ENCODE assay signal across 8 cellular contexts in the genomic region with DNA sequence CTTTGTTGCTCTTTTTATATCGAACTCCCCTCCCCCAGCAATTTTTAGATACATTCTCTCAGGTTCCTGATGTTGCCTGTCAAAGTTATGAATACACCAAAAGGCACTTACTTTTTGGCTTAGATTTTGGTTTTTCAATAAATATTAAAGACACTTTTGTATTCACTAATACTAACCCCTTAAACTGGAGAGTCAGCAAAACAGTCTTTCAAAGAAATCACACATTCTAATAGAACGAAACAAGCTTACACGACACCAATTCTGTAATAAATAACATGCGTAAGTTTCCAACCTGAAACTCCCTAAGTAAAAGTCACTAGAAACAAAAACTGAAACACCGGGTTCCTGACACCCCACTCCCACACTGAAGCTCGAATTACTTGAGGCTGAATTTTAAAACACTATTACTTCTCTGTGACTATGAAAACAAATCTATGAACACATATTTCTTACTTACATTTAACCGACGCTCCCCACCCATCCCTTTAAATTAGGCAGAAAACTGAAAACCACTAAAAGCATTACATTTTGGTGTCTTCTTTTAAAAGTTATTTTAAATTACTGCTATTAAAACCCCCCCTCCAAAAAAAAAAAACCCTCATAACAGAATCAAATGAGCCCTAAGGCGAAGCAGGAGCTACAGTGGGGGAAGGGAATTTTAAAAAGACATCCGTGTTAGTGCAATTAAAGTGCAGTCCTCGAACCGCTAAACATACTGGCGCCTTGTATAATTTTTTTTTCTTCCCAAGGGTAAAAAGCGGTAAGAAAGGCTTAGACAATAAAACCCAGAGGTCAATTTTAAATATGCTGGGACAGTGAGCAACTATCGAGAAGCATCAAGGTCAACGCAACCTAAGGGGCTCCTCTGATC. TPM values are rescaled to one million over a fixed set of nuclear protein-coding genes. Genes with fewer than 3 reads are reported as not detected.
DNase-seq lines count a peak whose midpoint lies in the region; FAIRE-seq and TF ChIP-seq lines count a peak whose summit lies in the region.

No MANE protein-coding gene starts in this region.

- H3K4me3 Mint-ChIP-seq in CD4-positive, alpha-beta memory T cell = peak overlapping the region; percentile 87 to 96 (median 92)
- peak overlapping the region; percentile 87 to 97 (median 93) for H3K4me3 Mint-ChIP-seq in brain

- FAIRE-seq in GM19239 (lab: Jason Lieb, UNC) = peak; percentile 39

- peak overlapping the region; percentile 93 for H3K27ac ChIP-seq in CD4-positive, alpha-beta memory T cell (ENCODE audit: low read depth, low read length)
- peak overlapping the region; percentile 88 for H3K27ac ChIP-seq in layer of hippocampus (ENCODE audit: low read depth, low read length)

- peak overlapping the region; percentile 85 to 91 for H3K4me3 ChIP-seq in CD4-positive, alpha-beta memory T cell (ENCODE audit: low read length in 2 of 2)

- no peaks in the 10 kb centered on the region for H3K27me3 Mint-ChIP-seq in CD4-positive, alpha-beta memory T cell
- H3K27me3 Mint-ChIP-seq in brain = peaks cover 15% of the 10 kb centered on the region

- H3K9me3 Mint-ChIP-seq in CD4-positive, alpha-beta memory T cell = no peaks in the 10 kb centered on the region
- H3K9me3 Mint-ChIP-seq in brain = peaks cover 0 to 5% (median 0%) of the 10 kb centered on the region in 5 experiments

- DNase-seq in CD4-positive, alpha-beta memory T cell = peak in 2 of 5 donors; percentile 29 to 32
- peak; percentile 35 for DNase-seq in GM19239 (ENCODE audit: insufficient read length, low spot score)
- DNase-seq in NOMO-1 (lab: John Stamatoyannopoulos, UW; ENCODE audit: unreplicated experiment in 2 of 2) = peak; percentile 12 to 13
- peak; percentile 38 for DNase-seq in stimulated activated CD8-positive, alpha-beta memory T cell treated with anti-CD3 and anti-CD28 coated beads, Interleukin-4, amount 100 ng/mL, for 48 hours
- DNase-seq in kidney tubule cell (ENCODE audit: low spot score) = no peak
- DNase-seq in AG20443 (ENCODE audit: low spot score) = no peak

- no peak for TF ChIP-seq CTCF in brain (conservative IDR thresholded peaks at IDR 0.05)

- H3K4me1 Mint-ChIP-seq in CD4-positive, alpha-beta memory T cell = peaks cover 34 to 62% (median 45%) of the 10 kb centered on the region in 4 donors
- H3K4me1 Mint-ChIP-seq in brain = peaks cover 36% of the 10 kb centered on the region

- POLR2A ChIA-PET in CD4-positive, alpha-beta memory T cell (lab: Charles Lee; ENCODE audit: partially characterized antibody) = interaction anchor here (0.5 to 3.3 kb wide), 10 partner anchors 11 to 1953 kb away, joined by 3 to 15 read pairs (median 4); partner anchors contain the start of genes CEP152, GABPB1 and TRPM7

- H3K4me1 ChIP-seq in CD4-positive, alpha-beta memory T cell (ENCODE audit: insufficient read depth, low read length) = peaks cover 32% of the 10 kb centered on the region

- no peaks in the 10 kb centered on the region for H3K36me3 ChIP-seq in CD4-positive, alpha-beta memory T cell (ENCODE audit: insufficient read depth, low read length)

- peak overlapping the region; percentile 90 to 97 (median 94) for H3K27ac Mint-ChIP-seq in CD4-positive, alpha-beta memory T cell
- peak overlapping the region; percentile 80 to 99 (median 97) for H3K27ac Mint-ChIP-seq in brain

- peaks cover 3 to 18% of the 10 kb centered on the region in 2 donors for H3K36me3 Mint-ChIP-seq in CD4-positive, alpha-beta memory T cell
- peaks cover 25% of the 10 kb centered on the region for H3K36me3 Mint-ChIP-seq in brain

- H3K9me3 ChIP-seq in CD4-positive, alpha-beta memory T cell (ENCODE audit: control insufficient read depth in 1 of 2, low read length in 2 of 2) = no peaks in the 10 kb centered on the region

- no peaks in the 10 kb centered on the region for H3K27me3 ChIP-seq in CD4-positive, alpha-beta memory T cell (ENCODE audit: insufficient read depth, low read length)
- no peaks in the 10 kb centered on the region for H3K27me3 ChIP-seq in layer of hippocampus (ENCODE audit: control insufficient read depth, insufficient read depth, low read length)

- intact Hi-C loops in CD4-positive, alpha-beta memory T cell (cut with micrococcal nuclease) = loop anchor here (1.0 to 10.0 kb wide), 6 partner anchors 10 to 1140 kb away; partner anchors contain the start of genes DTWD1, FAM227B, GABPB1 and TRPM7

- CTCF ChIA-PET in CD4-positive, alpha-beta memory T cell (lab: Charles Lee; ENCODE audit: partially characterized antibody) = interaction anchor here (1.1 kb wide), 1 partner anchor 89 kb away, joined by 3 read pairs; no protein-coding TSS in a partner anchor

RNA-seq across cellular contexts. Expression of gene SPPL2A, which starts 0.9 kb away (rescaled TPM):
- total RNA-seq in CD4-positive, alpha-beta memory T cell = 10 to 100 TPM; 75.2 to 80.3 TPM
- polyA plus RNA-seq in CD4-positive, alpha-beta memory T cell = 100 to 1,000 TPM in 1 of 2 donors, 10 to 100 TPM in 1; 59.9 to 102 TPM
- 16.6 TPM for polyA plus RNA-seq in brain (ENCODE audit: insufficient read depth, low read depth, low replicate concordance)

Comparison
In these comparisons a context has a peak if more than half of its experiments do, and no peak if none do; other contexts are left out.
1. DNase-seq: peak in GM19239 (single experiment), NOMO-1 (2 of 2) and stimulated activated CD8-positive, alpha-beta memory T cell treated with anti-CD3 and anti-CD28 coated beads, Interleukin-4, amount 100 ng/mL, for 48 hours (single experiment); none in kidney tubule cell (single experiment) and AG20443 (single experiment).